ENCODE assay signal across 21 cellular contexts in the genomic region with DNA sequence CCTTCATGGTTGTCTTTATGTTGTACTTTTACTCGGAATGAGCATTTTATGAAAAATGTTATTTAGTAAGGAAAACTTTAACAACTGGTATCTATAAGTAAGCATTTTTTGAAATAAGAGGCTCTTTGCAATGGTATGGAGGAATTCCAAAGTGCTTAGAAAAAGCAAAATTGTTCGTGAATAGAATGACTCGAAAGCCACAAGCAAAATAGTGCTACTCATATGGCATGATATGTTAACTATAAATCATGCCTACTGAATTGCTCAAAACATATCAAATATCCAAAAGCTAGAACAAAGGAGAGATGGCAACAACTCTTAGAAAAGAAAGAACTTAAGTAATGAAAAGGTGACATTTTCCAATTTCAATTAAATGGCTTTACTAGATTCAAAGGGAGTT.
DNase-seq lines count a peak whose midpoint lies in the region; ATAC-seq and TF ChIP-seq lines count a peak whose summit lies in the region.
"Had no signal": no experiment of that assay in that cellular context is flagged by ENCODE, and none has a peak within 500 bp of the region (broad histone marks: within the 10 kb centered on the region; RNA-seq: fewer than 3 reads in every experiment).

No MANE protein-coding gene starts in this region.

- H3K27ac Mint-ChIP-seq in nephron progenitor cell: peak overlapping the region; percentile 40
- H3K27ac Mint-ChIP-seq in activated naive CD4-positive, alpha-beta T cell treated with anti-CD3 and anti-CD28 coated beads, Interleukin-2, amount 10 ng/mL, durations not matched to agents 7 days and 5 days: no peak overlapping the region
- H3K27ac Mint-ChIP-seq in activated T-cell treated with anti-CD3 and anti-CD28 coated beads, Interleukin-2, amount 50 U/mL, for 24 hours: no peak overlapping the region
- H3K27ac Mint-ChIP-seq: CD4-positive, alpha-beta memory T cell had no signal

- H3K9me3 Mint-ChIP-seq in nephron progenitor cell: no peaks in the 10 kb centered on the region
- H3K9me3 Mint-ChIP-seq in activated naive CD4-positive, alpha-beta T cell treated with anti-CD3 and anti-CD28 coated beads, Interleukin-2, amount 10 ng/mL, durations not matched to agents 7 days and 5 days: no peaks in the 10 kb centered on the region
- no peaks in the 10 kb centered on the region for H3K9me3 Mint-ChIP-seq in activated T-cell treated with anti-CD3 and anti-CD28 coated beads, Interleukin-2, amount 50 U/mL, for 24 hours

- H3K36me3 Mint-ChIP-seq in nephron progenitor cell (ENCODE audit: low read depth): no peaks in the 10 kb centered on the region
- no peaks in the 10 kb centered on the region for H3K36me3 Mint-ChIP-seq in activated naive CD4-positive, alpha-beta T cell treated with anti-CD3 and anti-CD28 coated beads, Interleukin-2, amount 10 ng/mL, durations not matched to agents 7 days and 5 days
- no peaks in the 10 kb centered on the region for H3K36me3 Mint-ChIP-seq in activated T-cell treated with anti-CD3 and anti-CD28 coated beads, Interleukin-2, amount 50 U/mL, for 24 hours (ENCODE audit: low read depth)

- DNase-seq in dedifferentiated amniotic fluid mesenchymal stem cell (ENCODE audit: extremely low spot score) (peak; percentile 22), nephron progenitor cell (no peak), AG08396 (ENCODE audit: low spot score) (no peak)
- no peak for DNase-seq in activated naive CD4-positive, alpha-beta T cell treated with anti-CD3 and anti-CD28 coated beads, Interleukin-2, amount 10 ng/mL, durations not matched to agents 7 days and 5 days
- no peak for DNase-seq in activated T-cell treated with anti-CD3 and anti-CD28 coated beads, Interleukin-2, amount 50 U/mL, for 24 hours
- DNase-seq: C1 segment of cervical spinal cord; CD4-positive, alpha-beta memory T cell; COR-L47; NCI-H1092; NCI-H1417 treated with DMSO at 0.1 percent for 48 hours; NCI-H1694 treated with DMSO at 0.1 percent for 48 hours; NCI-H2081; NCI-H2227 treated with DMSO at 0.1 percent for 48 hours; NCI-H526 treated with DMSO at 0.1 percent for 48 hours; Peyer's patch; SHP77 treated with DMSO at 0.1 percent for 48 hours had no signal

- CTCF ChIA-PET in activated naive CD4-positive, alpha-beta T cell treated with anti-CD3 and anti-CD28 coated beads, Interleukin-2, amount 10 ng/mL, durations not matched to agents 7 days and 5 days (lab: Charles Lee): no interaction called here

- no peak overlapping the region for H3K4me3 Mint-ChIP-seq in nephron progenitor cell
- H3K4me3 Mint-ChIP-seq in activated naive CD4-positive, alpha-beta T cell treated with anti-CD3 and anti-CD28 coated beads, Interleukin-2, amount 10 ng/mL, durations not matched to agents 7 days and 5 days: no peak overlapping the region
- H3K4me3 Mint-ChIP-seq in activated T-cell treated with anti-CD3 and anti-CD28 coated beads, Interleukin-2, amount 50 U/mL, for 24 hours: no peak overlapping the region
- H3K4me3 Mint-ChIP-seq: CD4-positive, alpha-beta memory T cell had no signal

- TF ChIP-seq CTCF in VCaP (conservative IDR thresholded peaks at IDR 0.05) (no peak), nephron progenitor cell (IDR thresholded peaks at IDR 0.05) (no peak)

- H3K27me3 Mint-ChIP-seq in nephron progenitor cell (ENCODE audit: low read depth, poor library complexity): no peaks in the 10 kb centered on the region
- H3K27me3 Mint-ChIP-seq in activated naive CD4-positive, alpha-beta T cell treated with anti-CD3 and anti-CD28 coated beads, Interleukin-2, amount 10 ng/mL, durations not matched to agents 7 days and 5 days: no peaks in the 10 kb centered on the region
- H3K27me3 Mint-ChIP-seq in activated T-cell treated with anti-CD3 and anti-CD28 coated beads, Interleukin-2, amount 50 U/mL, for 24 hours: no peaks in the 10 kb centered on the region
- H3K27me3 Mint-ChIP-seq: CD4-positive, alpha-beta memory T cell had no signal

- peaks cover 10% of the 10 kb centered on the region for H3K4me1 Mint-ChIP-seq in nephron progenitor cell
- H3K4me1 Mint-ChIP-seq in activated naive CD4-positive, alpha-beta T cell treated with anti-CD3 and anti-CD28 coated beads, Interleukin-2, amount 10 ng/mL, durations not matched to agents 7 days and 5 days: no peaks in the 10 kb centered on the region
- no peaks in the 10 kb centered on the region for H3K4me1 Mint-ChIP-seq in activated T-cell treated with anti-CD3 and anti-CD28 coated beads, Interleukin-2, amount 50 U/mL, for 24 hours (ENCODE audit: low read depth)
- H3K4me1 Mint-ChIP-seq: CD4-positive, alpha-beta memory T cell had no signal

- H3K27ac ChIP-seq in VCaP: peak overlapping the region; percentile 65
- H3K27ac ChIP-seq: A549, HL-60, Peyer's patch had no signal

- no peak for ATAC-seq in GM21367 (IDR thresholded peaks at IDR 0.05; ENCODE audit: unreplicated experiment)
- ATAC-seq: A549, GM12878 had no signal
